In genomic region chr5:135344351-135344750, GRCh38 we compare ENCODE assay signal across 1 cellular context.
TF ChIP-seq lines count a peak whose summit lies in the region.

No MANE protein-coding gene starts in this region.

TF ChIP-seq in WTC11, 78 proteins besides CTCF, POLR2A, EP300 and RAD21 (continued from another document):
- TF ChIP-seq ZNF532 (CRISPR knock-in tag; IDR thresholded peaks at IDR 0.05; ENCODE audit: borderline replicate concordance) (no peak), NFYB (CRISPR knock-in tag; conservative IDR thresholded peaks at IDR 0.05; ENCODE audit: low read depth) (no peak), ZNF317 (CRISPR knock-in tag; IDR thresholded peaks at IDR 0.05; ENCODE audit: borderline replicate concordance, low read depth) (no peak)
